ENCODE assay signal across 21 cellular contexts in the genomic region with DNA sequence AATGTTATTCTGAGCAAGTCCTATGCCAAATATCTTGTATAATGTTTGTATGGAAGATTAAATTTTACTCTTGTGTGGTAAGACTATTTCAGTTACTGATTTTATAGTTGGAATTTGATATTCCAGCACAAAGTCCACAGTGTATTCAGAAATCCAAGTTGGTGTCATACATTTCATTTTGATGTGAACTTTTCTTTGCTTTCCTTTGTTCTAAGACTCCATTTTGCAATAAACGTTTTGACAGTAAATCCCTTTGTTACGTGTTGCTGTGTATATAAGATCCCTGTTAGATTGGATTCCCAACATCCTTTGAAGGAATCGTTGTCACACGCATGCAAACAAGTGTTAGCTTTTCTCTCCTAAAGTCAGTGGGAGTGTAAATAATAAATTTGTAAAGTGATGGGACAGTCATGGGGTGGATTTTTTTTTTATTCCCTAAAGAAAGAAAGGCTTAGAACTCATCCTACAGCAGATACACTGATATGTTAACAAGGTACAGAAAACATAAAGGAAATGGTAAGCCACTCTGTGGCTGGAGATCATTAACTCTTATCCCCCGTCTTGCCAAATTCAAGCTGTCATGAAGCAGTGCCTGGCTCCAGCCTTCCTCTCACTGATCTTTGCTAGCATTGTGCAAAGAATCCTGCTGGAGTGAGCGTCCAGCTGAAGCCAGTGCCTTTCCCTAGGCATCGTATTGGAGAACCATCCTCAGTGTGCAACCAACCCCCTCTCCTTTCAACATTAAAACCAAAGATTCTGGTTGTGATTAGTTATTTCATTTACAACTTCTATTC.
DNase-seq lines count a peak whose midpoint lies in the region; ATAC-seq and TF ChIP-seq lines count a peak whose summit lies in the region.
"Had no signal": no experiment of that assay in that cellular context is flagged by ENCODE, and none has a peak within 500 bp of the region (broad histone marks: within the 10 kb centered on the region; RNA-seq: fewer than 3 reads in every experiment).

No MANE protein-coding gene starts in this region.

- H3K27me3 ChIP-seq in iPS-20b (ENCODE audit: insufficient read depth, low read length) (no peaks in the 10 kb centered on the region), uterus (no peaks in the 10 kb centered on the region)
- H3K27me3 ChIP-seq: foreskin keratinocyte, stomach had no signal

- 0 out of 2 replicates have a peak overlapping the region, but pooled peaks have one; percentile 12 for H3K9ac ChIP-seq in iPS-20b (ENCODE audit: low read depth, low read length)

- no peak for ATAC-seq in stimulated activated memory B cell treated with anti-CD40 and anti-IgM and Interleukin-4, amounts not matched to agents 10 μg/mL and 1 μg/mL and 100 μg/mL, for 72 hours
- ATAC-seq: activated CD8-positive, alpha-beta T cell treated with anti-CD3 and anti-CD28 coated beads, Interleukin-2, amount 10 ng/mL, durations not matched to agents 7 days and 5 days; foreskin keratinocyte had no signal

- no peak overlapping the region for H3K4me3 ChIP-seq in iPS-20b (ENCODE audit: low read length)
- H3K4me3 ChIP-seq in uterus = no peak overlapping the region
- H3K4me3 ChIP-seq: stomach had no signal

- no peak overlapping the region for H3K27ac Mint-ChIP-seq in stimulated activated memory B cell treated with anti-CD40 and anti-IgM and Interleukin-4, amounts not matched to agents 10 μg/mL and 1 μg/mL and 100 μg/mL, for 72 hours
- H3K27ac Mint-ChIP-seq: activated CD8-positive, alpha-beta T cell treated with anti-CD3 and anti-CD28 coated beads, Interleukin-2, amount 10 ng/mL, durations not matched to agents 7 days and 5 days; CD8-positive, alpha-beta memory T cell had no signal

- no peak overlapping the region for H3K4me3 Mint-ChIP-seq in stimulated activated memory B cell treated with anti-CD40 and anti-IgM and Interleukin-4, amounts not matched to agents 10 μg/mL and 1 μg/mL and 100 μg/mL, for 72 hours
- H3K4me3 Mint-ChIP-seq: activated CD8-positive, alpha-beta T cell treated with anti-CD3 and anti-CD28 coated beads, Interleukin-2, amount 10 ng/mL, durations not matched to agents 7 days and 5 days; CD8-positive, alpha-beta memory T cell had no signal

- H3K27ac ChIP-seq in iPS-20b (ENCODE audit: low read length) = no peak overlapping the region
- H3K27ac ChIP-seq in uterus = no peak overlapping the region
- H3K27ac ChIP-seq: 22Rv1, foreskin keratinocyte, stomach had no signal

- DNase-seq in DMS153 (lab: John Stamatoyannopoulos, UW) (peak; percentile 17), DMS153 treated with DMSO at 0.1 percent for 48 hours (lab: John Stamatoyannopoulos, UW; ENCODE audit: unreplicated experiment) (no peak), NCI-H146 (lab: John Stamatoyannopoulos, UW) (peak; percentile 20), pons (ENCODE audit: low spot score) (peak; percentile 59), NCI-H345 (lab: John Stamatoyannopoulos, UW) (no peak), uterus (no peak)
- DNase-seq: activated CD8-positive, alpha-beta T cell treated with anti-CD3 and anti-CD28 coated beads, Interleukin-2, amount 10 ng/mL, durations not matched to agents 7 days and 5 days; activated naive CD4-positive, alpha-beta T cell; activated T-cell treated with anti-CD3 and anti-CD28 coated beads, Interleukin-2, amount 50 U/mL, for 1 hour; AML-193; amniotic stem cell; CD8-positive, alpha-beta memory T cell; foreskin keratinocyte; GOT3; NCI-H446; stimulated activated CD4-positive, alpha-beta T cell treated with anti-CD3 and anti-CD28 coated beads, Interleukin-4, amount 100 ng/mL, for 24 hours; stomach; trophoblast cell had no signal

- H3K27me3 Mint-ChIP-seq in stimulated activated memory B cell treated with anti-CD40 and anti-IgM and Interleukin-4, amounts not matched to agents 10 μg/mL and 1 μg/mL and 100 μg/mL, for 72 hours = no peaks in the 10 kb centered on the region

- intact Hi-C loops in uterus (cut with DNase I; ENCODE audit: low total_unique reads) = no loop called here

- H3K36me3 ChIP-seq in iPS-20b (ENCODE audit: insufficient read depth, low read depth, low read length) (no peaks in the 10 kb centered on the region), uterus (no peaks in the 10 kb centered on the region)

- H3K9me3 ChIP-seq in iPS-20b (ENCODE audit: insufficient read depth, low read depth, low read length) (no peaks in the 10 kb centered on the region), uterus (no peaks in the 10 kb centered on the region)
- H3K9me3 ChIP-seq: stomach had no signal

- H3K4me1 Mint-ChIP-seq in stimulated activated memory B cell treated with anti-CD40 and anti-IgM and Interleukin-4, amounts not matched to agents 10 μg/mL and 1 μg/mL and 100 μg/mL, for 72 hours = no peaks in the 10 kb centered on the region
- H3K4me1 Mint-ChIP-seq: CD8-positive, alpha-beta memory T cell had no signal

- H3K9me3 Mint-ChIP-seq in stimulated activated memory B cell treated with anti-CD40 and anti-IgM and Interleukin-4, amounts not matched to agents 10 μg/mL and 1 μg/mL and 100 μg/mL, for 72 hours = no peaks in the 10 kb centered on the region
- H3K9me3 Mint-ChIP-seq: CD8-positive, alpha-beta memory T cell had no signal

- TF ChIP-seq POLR2A in uterus (IDR thresholded peaks at IDR 0.05) = no peak

- peaks cover 13% of the 10 kb centered on the region for H3K36me3 Mint-ChIP-seq in stimulated activated memory B cell treated with anti-CD40 and anti-IgM and Interleukin-4, amounts not matched to agents 10 μg/mL and 1 μg/mL and 100 μg/mL, for 72 hours

- no peak for TF ChIP-seq CTCF in uterus (IDR thresholded peaks at IDR 0.05)

- H3K4me1 ChIP-seq in iPS-20b (ENCODE audit: insufficient read depth, low read length) = no peaks in the 10 kb centered on the region; the same call in 1 of the 2 replicates
- H3K4me1 ChIP-seq in uterus = no peaks in the 10 kb centered on the region
- H3K4me1 ChIP-seq: foreskin keratinocyte had no signal

Comparison
In these comparisons a context has a peak if more than half of its experiments do, and no peak if none do; other contexts are left out.
1. DNase-seq: peak in DMS153 (single experiment), NCI-H146 (single experiment) and pons (single experiment); none in DMS153 treated with DMSO at 0.1 percent for 48 hours (single experiment), NCI-H345 (single experiment) and uterus (0 of 2).